ENCODE assay signal across 7 cellular contexts in the genomic region with DNA sequence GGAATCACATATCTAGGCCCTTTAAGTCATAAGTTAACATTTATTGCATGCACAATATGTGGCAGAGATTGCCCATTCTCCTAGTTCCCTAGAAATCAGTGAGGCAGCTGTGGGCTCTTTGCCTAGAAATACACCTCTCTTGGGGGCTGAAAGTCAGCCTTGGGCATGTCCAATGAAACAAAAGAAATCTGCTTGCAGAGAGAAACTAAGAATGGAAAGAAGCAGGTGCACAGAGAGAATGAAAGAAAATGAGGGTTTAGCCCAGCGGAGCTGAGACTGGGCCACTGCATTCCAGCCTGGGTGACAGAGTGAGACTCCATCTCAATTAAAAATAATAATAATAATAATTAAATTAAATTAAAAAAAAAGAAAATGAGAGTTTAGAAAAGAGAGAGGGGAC.
"Had no signal": no experiment of that assay in that cellular context is flagged by ENCODE, and none has a peak within 500 bp of the region (broad histone marks: within the 10 kb centered on the region; RNA-seq: fewer than 3 reads in every experiment).

No MANE protein-coding gene starts in this region.

- H3K4me3 Mint-ChIP-seq: GM23338, H9, IgD-negative memory B cell had no signal

- H2AFZ ChIP-seq: GM23338 had no signal

- H3K4me2 ChIP-seq: GM23338 had no signal

- ATAC-seq: GM23338, HepG2 had no signal

- H3K9me3 Mint-ChIP-seq: GM23338, H9, IgD-negative memory B cell had no signal

- H3K4me1 Mint-ChIP-seq: IgD-negative memory B cell had no signal

- H3K36me3 Mint-ChIP-seq: IgD-negative memory B cell had no signal

- FAIRE-seq: H1, HepG2 had no signal

- H3K27ac ChIP-seq: HL-60 had no signal

- H3K27ac Mint-ChIP-seq: GM23338, IgD-negative memory B cell had no signal

- H3K4me3 ChIP-seq: GM23338 had no signal

- DNase-seq: H9, HCEC 1CT had no signal
